In genomic region chr20:63534831-63535651, GRCh38 we compare ENCODE assay signal across 14 cellular contexts. TPM values are rescaled to one million over a fixed set of nuclear protein-coding genes. Genes with fewer than 3 reads are reported as not detected.
DNase-seq lines count a peak whose midpoint lies in the region; ATAC-seq and TF ChIP-seq lines count a peak whose summit lies in the region.
"Had no signal": no experiment of that assay in that cellular context is flagged by ENCODE, and none has a peak within 500 bp of the region (broad histone marks: within the 10 kb centered on the region; RNA-seq: fewer than 3 reads in every experiment).

No MANE protein-coding gene starts in this region.

- 26 to 42% (median 28%) methylated on average over 40 to 49 of the region's 49 CpGs for WGBS in ovary, 3 donors

- H3K27ac ChIP-seq in RWPE1 (peak overlapping the region; percentile 98), ovary (no peak overlapping the region)
- H3K27ac ChIP-seq: hepatocyte, uterus had no signal

- TF ChIP-seq EP300 in ovary (IDR thresholded peaks at IDR 0.05) = no peak

- no peaks in the 10 kb centered on the region for H3K9me3 ChIP-seq in ovary
- H3K9me3 ChIP-seq: uterus had no signal

- no peak overlapping the region for H3K4me3 ChIP-seq in ovary
- H3K4me3 ChIP-seq: hepatocyte, uterus had no signal

- no peaks in the 10 kb centered on the region for H3K27me3 ChIP-seq in ovary
- H3K27me3 ChIP-seq: hepatocyte had no signal

- ATAC-seq in left lobe of liver (peak; percentile 63), GM18517 (IDR thresholded peaks at IDR 0.05; ENCODE audit: unreplicated experiment) (no peak)

- TF ChIP-seq CTCF in RWPE1 (conservative IDR thresholded peaks at IDR 0.05; ENCODE audit: low read depth) (no peak), ovary (IDR thresholded peaks at IDR 0.05) (no peak)

- H3K4me1 ChIP-seq in ovary (ENCODE audit: insufficient read depth) = peaks cover 2% of the 10 kb centered on the region
- H3K4me1 ChIP-seq: uterus had no signal

- no peaks in the 10 kb centered on the region for H3K36me3 ChIP-seq in ovary
- H3K36me3 ChIP-seq: uterus had no signal

- POLR2A ChIA-PET in RWPE1 (lab: Yijun Ruan, JAX; ENCODE audit: low non-redundant PET) = interaction anchor here (0.5 to 3.8 kb wide), 5 partner anchors 13 to 445 kb away, joined by 3 to 53 read pairs (median 4); partner anchors contain the start of genes HELZ2, PPDPF and TPD52L2

- DNase-seq in COLO668 (lab: John Stamatoyannopoulos, UW; ENCODE audit: unreplicated experiment) (peak; percentile 54), RWPE1 (ENCODE audit: low spot score) (peak; percentile 83), left lobe of liver (ENCODE audit: low spot score) (peak; percentile 90), ovary (no peak)
- no peak for DNase-seq in activated CD4-positive, alpha-beta T cell treated with anti-CD3 and anti-CD28 coated beads for 4 hours
- DNase-seq: activated CD4-positive, alpha-beta memory T cell treated with anti-CD3 and anti-CD28 coated beads for 36 hours; DND-41; HFFc6; NCI-H2029 treated with DMSO at 0.1 percent for 48 hours had no signal

- CTCF ChIA-PET in RWPE1 (lab: Yijun Ruan, JAX) = interaction anchor here (0.5 to 4.1 kb wide), 7 partner anchors 13 to 522 kb away, joined by 3 to 18 read pairs (median 7); no protein-coding TSS in a partner anchor

- TF ChIP-seq POLR2A in ovary (IDR thresholded peaks at IDR 0.05) = no peak

- intact Hi-C loops in ovary (cut with DNase I) = loop anchor here (5.0 to 10.0 kb wide), 5 partner anchors 110 to 442 kb away; partner anchors contain the start of genes ABHD16B (in 2 of the 4) and SAMD10 (in 1 of the 4)

RNA-seq across cellular contexts. Expression of gene PTK6, which starts 2.1 kb away (rescaled TPM):
- total RNA-seq in left lobe of liver (12.0 TPM), ovary (under 1 TPM in 5 of 7 donors, not detected in 2; 0.08 to 0.46 (median 0.15) TPM)
- under 1 TPM; 0.07 to 0.08 TPM for polyA plus RNA-seq in ovary
- total RNA-seq: HT1080, neural crest cell had no signal

RNA-seq across cellular contexts. Expression of gene SRMS, which starts 12.5 kb away (rescaled TPM):
- total RNA-seq in left lobe of liver (not detected), ovary (not detected)
- not detected for polyA plus RNA-seq in ovary
- total RNA-seq: activated CD4-positive, alpha-beta memory T cell treated with anti-CD3 and anti-CD28 coated beads for 36 hours; hepatocyte; HFFc6; HT1080; neural crest cell; uterus had no signal
- polyA plus RNA-seq: hepatocyte had no signal

RNA-seq across cellular contexts. Expression of gene PPDPF, which starts 14.5 kb away (rescaled TPM):
- 88.0 TPM for total RNA-seq in left lobe of liver
- 100 to 1,000 TPM in 6 of 7 donors, 10 to 100 TPM in 1; 53.8 to 315 (median 201) TPM for total RNA-seq in ovary
- 100 to 1,000 TPM in 1 of 2 donors, 1 to 10 TPM in 1; 4.9 to 232 TPM for polyA plus RNA-seq in ovary

RNA-seq across cellular contexts. Expression of gene FNDC11, which starts 18.9 kb away (rescaled TPM):
- total RNA-seq in left lobe of liver (not detected), ovary (1 to 10 TPM in 1 of 7 donors, under 1 TPM in 5, not detected in 1; 0.10 to 5.5 (median 0.36) TPM)
- polyA plus RNA-seq in ovary = under 1 TPM in 1 of 2 donors, not detected in 1; 0.35 TPM
- total RNA-seq: HFFc6, HT1080 had no signal

RNA-seq across cellular contexts. Expression of gene EEF1A2, which starts 36.2 kb away (rescaled TPM):
- total RNA-seq in left lobe of liver (0.73 TPM), ovary (under 1 TPM; 0.36 to 0.94 (median 0.69) TPM)
- 1 to 10 TPM in 1 of 2 donors, under 1 TPM in 1; 0.25 to 1.3 TPM for polyA plus RNA-seq in ovary

Comparison
In these comparisons a context has a peak if more than half of its experiments do, and no peak if none do; other contexts are left out.
1. DNase-seq: peak in COLO668 (single experiment), RWPE1 (single experiment) and left lobe of liver (single experiment); none in ovary (0 of 5) and activated CD4-positive, alpha-beta T cell treated with anti-CD3 and anti-CD28 coated beads for 4 hours (0 of 2).